14 cellular contexts compared by ENCODE assay signal in genomic region chr12:98294426-98294825, GRCh38.
DNase-seq lines count a peak whose midpoint lies in the region; ATAC-seq lines count a peak whose summit lies in the region.
"Had no signal": no experiment of that assay in that cellular context is flagged by ENCODE, and none has a peak within 500 bp of the region (broad histone marks: within the 10 kb centered on the region; RNA-seq: fewer than 3 reads in every experiment).

No MANE protein-coding gene starts in this region.

- H3K4ac ChIP-seq in mesendoderm (ENCODE audit: low read depth, low read length), result no peak overlapping the region

- DNase-seq in DMS53 (lab: John Stamatoyannopoulos, UW) (peak; percentile 41), DMS53 treated with DMSO at 0.1 percent for 48 hours (lab: John Stamatoyannopoulos, UW; ENCODE audit: unreplicated experiment) (no peak), astrocyte of the hippocampus (ENCODE audit: low read depth, low spot score) (peak; percentile 63), mesendoderm (no peak), NCI-H1694 treated with DMSO at 0.1 percent for 48 hours (lab: John Stamatoyannopoulos, UW) (no peak), HuH-7 (ENCODE audit: low spot score) (no peak)
- DNase-seq: Calu3; CD8-positive, alpha-beta T cell; H9; IMR-90 had no signal

- no peak overlapping the region for H3K56ac ChIP-seq in mesendoderm (ENCODE audit: low read length)

- no peak overlapping the region for H2BK5ac ChIP-seq in mesendoderm (ENCODE audit: low read length)

- WGBS in mesendoderm (ENCODE audit: extremely low coverage, insufficient coverage, low lambda C conversion rate), result no CpG with 5 or more reads among the region's 1 CpG

- H3K79me1 ChIP-seq in mesendoderm (ENCODE audit: low read length), result no peaks in the 10 kb centered on the region

- no peak overlapping the region for H3K4me2 ChIP-seq in mesendoderm (ENCODE audit: low read length)
- H3K4me2 ChIP-seq: BLaER1 treated with 17β-estradiol and CSF1 and Interleukin-3, amounts not matched to agents 10 nM and 100 nM had no signal

- no peak overlapping the region for H3K4me3 ChIP-seq in mesendoderm (ENCODE audit: low read length)
- H3K4me3 ChIP-seq: BLaER1 treated with 17β-estradiol and CSF1 and Interleukin-3, amounts not matched to agents 10 nM and 100 nM; K562 had no signal

- H3K4me1 ChIP-seq in mesendoderm (ENCODE audit: control insufficient read depth, low read depth, low read length), result peaks cover 13% of the 10 kb centered on the region
- H3K4me1 ChIP-seq: BLaER1 treated with 17β-estradiol and CSF1 and Interleukin-3, amounts not matched to agents 10 nM and 100 nM had no signal

- no peak overlapping the region for H3K23ac ChIP-seq in mesendoderm (ENCODE audit: low read length)

- H3K79me2 ChIP-seq in mesendoderm (ENCODE audit: control insufficient read depth, insufficient read depth, low read length), result no peaks in the 10 kb centered on the region

- H3K27me3 ChIP-seq in mesendoderm (ENCODE audit: insufficient read depth, low read length, poor library complexity), result no peaks in the 10 kb centered on the region
- H3K27me3 ChIP-seq: BLaER1 treated with 17β-estradiol and CSF1 and Interleukin-3, amounts not matched to agents 10 nM and 100 nM had no signal

- no peak overlapping the region for H2AK5ac ChIP-seq in mesendoderm (ENCODE audit: low read length)

- no peaks in the 10 kb centered on the region for H3K36me3 ChIP-seq in mesendoderm (ENCODE audit: control insufficient read depth, insufficient read depth, low read length)
- H3K36me3 ChIP-seq: BLaER1 treated with 17β-estradiol and CSF1 and Interleukin-3, amounts not matched to agents 10 nM and 100 nM had no signal

- H3K9ac ChIP-seq in mesendoderm (ENCODE audit: low read length), result no peak overlapping the region
- H3K9ac ChIP-seq: BLaER1 treated with 17β-estradiol and CSF1 and Interleukin-3, amounts not matched to agents 10 nM and 100 nM had no signal

- H4K8ac ChIP-seq in mesendoderm (ENCODE audit: low read depth, low read length), result no peak overlapping the region

- ATAC-seq in GM18861 (IDR thresholded peaks at IDR 0.05; ENCODE audit: unreplicated experiment), result no peak
- ATAC-seq: CD8-positive, alpha-beta T cell; K562 had no signal

- peak overlapping the region; percentile 21 for H2BK120ac ChIP-seq in mesendoderm (ENCODE audit: low read depth, low read length)

- H2BK15ac ChIP-seq in mesendoderm (replicated peaks; ENCODE audit: low read depth), result peak overlapping the region; percentile 94

- no peak overlapping the region for H3K27ac ChIP-seq in mesendoderm (ENCODE audit: low read depth, low read length)
- H3K27ac ChIP-seq: 22Rv1; BLaER1 treated with 17β-estradiol and CSF1 and Interleukin-3, amounts not matched to agents 10 nM and 100 nM had no signal

- H4K5ac ChIP-seq in mesendoderm (ENCODE audit: low read length), result no peak overlapping the region

- no peak overlapping the region for H3K18ac ChIP-seq in mesendoderm (ENCODE audit: low read length)

Comparison
In these comparisons a context has a peak if more than half of its experiments do, and no peak if none do; other contexts are left out.
1. DNase-seq: peak in DMS53 (single experiment) and astrocyte of the hippocampus (single experiment); none in DMS53 treated with DMSO at 0.1 percent for 48 hours (single experiment), mesendoderm (single experiment), NCI-H1694 treated with DMSO at 0.1 percent for 48 hours (single experiment) and HuH-7 (single experiment).